ENCODE assay signal across 10 cellular contexts in the genomic region with DNA sequence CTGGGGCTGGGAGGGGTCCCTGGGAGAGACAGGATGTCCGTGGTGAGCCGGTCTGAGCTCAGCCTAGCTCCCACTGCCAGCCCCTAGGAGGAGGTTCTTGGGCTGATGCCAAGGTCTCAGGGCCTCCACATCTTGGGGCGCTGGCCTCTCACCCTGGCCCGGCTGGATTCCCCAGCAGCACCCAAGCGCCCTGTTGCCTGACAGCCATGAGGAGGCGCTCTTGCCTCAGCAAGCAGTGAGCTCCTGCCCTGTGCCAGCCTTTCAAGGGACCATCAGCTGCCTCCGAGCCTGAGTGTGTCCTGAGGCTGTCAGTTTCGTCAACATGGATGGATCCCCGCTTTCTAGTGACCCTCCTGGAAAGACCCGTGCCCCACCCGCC.
A peak's percentile ranks its signal among the peaks of the same experiment; 100 is the strongest.
DNase-seq lines count a peak whose midpoint lies in the region; ATAC-seq, FAIRE-seq and TF ChIP-seq lines count a peak whose summit lies in the region.
"Had no signal": no experiment of that assay in that cellular context is flagged by ENCODE, and none has a peak within 500 bp of the region (broad histone marks: within the 10 kb centered on the region; RNA-seq: fewer than 3 reads in every experiment).

No MANE protein-coding gene starts in this region.

- ATAC-seq in stimulated activated effector memory CD8-positive, alpha-beta T cell treated with anti-CD3 and anti-CD28 coated beads, Interleukin-12 subunit alpha, Interleukin-12 subunit beta, amount 100 ng/mL, for 72 hours, result peak; percentile 5
- ATAC-seq in HG03354 (IDR thresholded peaks at IDR 0.05; ENCODE audit: poor library complexity, severe bottlenecking, unreplicated experiment) (no peak), HG03139 (IDR thresholded peaks at IDR 0.05; ENCODE audit: unreplicated experiment) (no peak)
- ATAC-seq: heart left ventricle had no signal

- TF ChIP-seq CTCF in OCI-LY1 (IDR thresholded peaks at IDR 0.05; ENCODE audit: low read length) (peak; percentile 61), fibroblast of lung (conservative IDR thresholded peaks at IDR 0.05 in 1 of 2, IDR thresholded peaks at IDR 0.05 in 1 of 2; ENCODE audit: low read depth in 1 of 2, low read length in 2 of 2) (peak; percentile 23 to 51)

- no peak overlapping the region for H3K4me3 Mint-ChIP-seq in activated CD4-positive, alpha-beta T cell treated with anti-CD3 and anti-CD28 coated beads, Interleukin-2, amount 10 ng/mL, durations not matched to agents 7 days and 5 days
- no peak overlapping the region for H3K4me3 Mint-ChIP-seq in stimulated activated effector memory CD8-positive, alpha-beta T cell treated with anti-CD3 and anti-CD28 coated beads, Interleukin-12 subunit alpha, Interleukin-12 subunit beta, amount 100 ng/mL, for 72 hours

- no peaks in the 10 kb centered on the region for H3F3A ChIP-seq in OCI-LY1 (ENCODE audit: insufficient read depth, low read length)

- H3K4me3 ChIP-seq in OCI-LY1 (ENCODE audit: low read depth, low read length, poor library complexity, severe bottlenecking) (no peak overlapping the region), fibroblast of lung (replicated peaks in 1 of 4; ENCODE audit: control extremely low read depth in 1 of 4, insufficient read depth in 1 of 4, low read depth in 3 of 4, low read length in 4 of 4) (no peak overlapping the region)
- H3K4me3 ChIP-seq: heart left ventricle, skin epidermis had no signal

- POLR2A ChIA-PET in activated CD4-positive, alpha-beta T cell treated with anti-CD3 and anti-CD28 coated beads, Interleukin-2, amount 10 ng/mL, durations not matched to agents 7 days and 5 days (lab: Charles Lee), result no interaction called here

- H3K9ac ChIP-seq in OCI-LY1 (ENCODE audit: low read length) (no peak overlapping the region), fibroblast of lung (ENCODE audit: insufficient read depth, low read length) (no peak overlapping the region)

- peaks cover 2% of the 10 kb centered on the region for H3K9me3 Mint-ChIP-seq in activated CD4-positive, alpha-beta T cell treated with anti-CD3 and anti-CD28 coated beads, Interleukin-2, amount 10 ng/mL, durations not matched to agents 7 days and 5 days
- H3K9me3 Mint-ChIP-seq in stimulated activated effector memory CD8-positive, alpha-beta T cell treated with anti-CD3 and anti-CD28 coated beads, Interleukin-12 subunit alpha, Interleukin-12 subunit beta, amount 100 ng/mL, for 72 hours, result no peaks in the 10 kb centered on the region

- no peak overlapping the region for H3K27ac Mint-ChIP-seq in activated CD4-positive, alpha-beta T cell treated with anti-CD3 and anti-CD28 coated beads, Interleukin-2, amount 10 ng/mL, durations not matched to agents 7 days and 5 days
- H3K27ac Mint-ChIP-seq in stimulated activated effector memory CD8-positive, alpha-beta T cell treated with anti-CD3 and anti-CD28 coated beads, Interleukin-12 subunit alpha, Interleukin-12 subunit beta, amount 100 ng/mL, for 72 hours, result no peak overlapping the region

- H3K36me3 ChIP-seq in OCI-LY1 (ENCODE audit: insufficient read depth, low read length) (no peaks in the 10 kb centered on the region), fibroblast of lung (ENCODE audit: control insufficient read depth, insufficient read depth, low read length) (no peaks in the 10 kb centered on the region)
- H3K36me3 ChIP-seq: heart left ventricle had no signal

- H3K4me1 Mint-ChIP-seq in activated CD4-positive, alpha-beta T cell treated with anti-CD3 and anti-CD28 coated beads, Interleukin-2, amount 10 ng/mL, durations not matched to agents 7 days and 5 days, result no peaks in the 10 kb centered on the region
- H3K4me1 Mint-ChIP-seq in stimulated activated effector memory CD8-positive, alpha-beta T cell treated with anti-CD3 and anti-CD28 coated beads, Interleukin-12 subunit alpha, Interleukin-12 subunit beta, amount 100 ng/mL, for 72 hours, result no peaks in the 10 kb centered on the region

- H3K27me3 ChIP-seq in OCI-LY1 (ENCODE audit: insufficient read depth, low read length) (peaks cover 23% of the 10 kb centered on the region; the same call in 1 of the 2 replicates), fibroblast of lung (ENCODE audit: control insufficient read depth, insufficient read depth, low read length) (no peaks in the 10 kb centered on the region)
- H3K27me3 ChIP-seq: heart left ventricle had no signal

- H3K79me2 ChIP-seq in OCI-LY1 (ENCODE audit: insufficient read depth, low read length) (no peaks in the 10 kb centered on the region), fibroblast of lung (ENCODE audit: control insufficient read depth, insufficient read depth, low read length) (no peaks in the 10 kb centered on the region)

- no peaks in the 10 kb centered on the region for H3K36me3 Mint-ChIP-seq in activated CD4-positive, alpha-beta T cell treated with anti-CD3 and anti-CD28 coated beads, Interleukin-2, amount 10 ng/mL, durations not matched to agents 7 days and 5 days (ENCODE audit: low read depth)
- H3K36me3 Mint-ChIP-seq in stimulated activated effector memory CD8-positive, alpha-beta T cell treated with anti-CD3 and anti-CD28 coated beads, Interleukin-12 subunit alpha, Interleukin-12 subunit beta, amount 100 ng/mL, for 72 hours, result no peaks in the 10 kb centered on the region

- DNase-seq in activated CD4-positive, alpha-beta T cell treated with anti-CD3 and anti-CD28 coated beads, Interleukin-2, amount 10 ng/mL, durations not matched to agents 7 days and 5 days, result peak; percentile 10
- DNase-seq in activated CD4-positive, alpha-beta T cell treated with anti-CD3 and anti-CD28 coated beads, Interleukin-2, amount 50 U/mL, for 4 hours, result no peak
- DNase-seq in fibroblast of lung (ENCODE audit: low read depth in 2 of 2) (peak in 1 of 2 donors; percentile 37), frontal cortex (ENCODE audit: low spot score in 2 of 2) (no peak)
- no peak for DNase-seq in stimulated activated effector memory CD8-positive, alpha-beta T cell treated with anti-CD3 and anti-CD28 coated beads, Interleukin-12 subunit alpha, Interleukin-12 subunit beta, amount 100 ng/mL, for 72 hours (ENCODE audit: low spot score in 2 of 2)

- H3K9me3 ChIP-seq in OCI-LY1 (ENCODE audit: low read length) (no peaks in the 10 kb centered on the region), fibroblast of lung (ENCODE audit: control insufficient read depth, insufficient read depth, low read depth, low read length) (no peaks in the 10 kb centered on the region)
- H3K9me3 ChIP-seq: heart left ventricle had no signal

- no peak overlapping the region for H2AFZ ChIP-seq in OCI-LY1 (ENCODE audit: low read length)
- no peak overlapping the region for H2AFZ ChIP-seq in fibroblast of lung (ENCODE audit: low read length)

- H3K4me1 ChIP-seq in OCI-LY1 (ENCODE audit: insufficient read depth, low read length, severe bottlenecking) (no peaks in the 10 kb centered on the region), fibroblast of lung (ENCODE audit: control insufficient read depth, extremely low read depth, insufficient read depth, low read length) (peaks cover 6% of the 10 kb centered on the region)

- CTCF ChIA-PET in activated CD4-positive, alpha-beta T cell treated with anti-CD3 and anti-CD28 coated beads, Interleukin-2, amount 10 ng/mL, durations not matched to agents 7 days and 5 days (lab: Charles Lee), result interaction anchor here (1.2 to 1.8 kb wide), 6 partner anchors 14 to 269 kb away, joined by 3 to 6 read pairs (median 4); no protein-coding TSS in a partner anchor

- H3K27ac ChIP-seq in OCI-LY1 (ENCODE audit: low read depth, low read length, poor library complexity, severe bottlenecking) (no peak overlapping the region), fibroblast of lung (ENCODE audit: insufficient read depth, low read length) (no peak overlapping the region)
- H3K27ac ChIP-seq: heart left ventricle, skin epidermis had no signal

- no peaks in the 10 kb centered on the region for H3K9me2 ChIP-seq in OCI-LY1 (ENCODE audit: low read depth, low read length)

- FAIRE-seq in frontal cortex (lab: Jason Lieb, UNC), result no peak

- no peaks in the 10 kb centered on the region for H3K27me3 Mint-ChIP-seq in activated CD4-positive, alpha-beta T cell treated with anti-CD3 and anti-CD28 coated beads, Interleukin-2, amount 10 ng/mL, durations not matched to agents 7 days and 5 days

- no peaks in the 10 kb centered on the region for H4K20me1 ChIP-seq in OCI-LY1 (ENCODE audit: insufficient read depth, low read length)
- H4K20me1 ChIP-seq in fibroblast of lung (ENCODE audit: control insufficient read depth, extremely low read depth, insufficient read depth, low read length), result no peaks in the 10 kb centered on the region

- H3K4me2 ChIP-seq in OCI-LY1 (ENCODE audit: low read length), result no peak overlapping the region
- no peak overlapping the region for H3K4me2 ChIP-seq in fibroblast of lung (ENCODE audit: extremely low read depth, insufficient read depth, low read length)
